Comparison of ENCODE assay signal across 8 cellular contexts in genomic region chr4:41933997-41934812, GRCh38. TPM values are rescaled to one million over a fixed set of nuclear protein-coding genes. Genes with fewer than 3 reads are reported as not detected.
DNase-seq lines count a peak whose midpoint lies in the region; ATAC-seq, FAIRE-seq and TF ChIP-seq lines count a peak whose summit lies in the region.

No MANE protein-coding gene starts in this region.

- H3K27me3 Mint-ChIP-seq in activated T-cell treated with anti-CD3 and anti-CD28 coated beads, Interleukin-2, amount 50 U/mL, for 72 hours (ENCODE audit: low read depth), result no peaks in the 10 kb centered on the region
- H3K27me3 Mint-ChIP-seq in activated B cell treated with CpG ODN at 0.5 μM for 24 hours, result no peaks in the 10 kb centered on the region

- no peak for ATAC-seq in activated T-cell treated with anti-CD3 and anti-CD28 coated beads, Interleukin-2, amount 50 U/mL, for 72 hours (replicated peaks in 1 of 2)
- ATAC-seq in activated B cell treated with CpG ODN at 0.5 μM for 24 hours (ENCODE audit: low read depth), result no peak

- no peak for FAIRE-seq in D721Med (lab: Jason Lieb, UNC)

- peak overlapping the region; percentile 98 to 99 for H3K4me3 Mint-ChIP-seq in activated T-cell treated with anti-CD3 and anti-CD28 coated beads, Interleukin-2, amount 50 U/mL, for 72 hours
- peak overlapping the region; percentile 93 for H3K4me3 Mint-ChIP-seq in activated B cell treated with CpG ODN at 0.5 μM for 24 hours

- H3K27ac Mint-ChIP-seq in activated T-cell treated with anti-CD3 and anti-CD28 coated beads, Interleukin-2, amount 50 U/mL, for 72 hours, result peak overlapping the region; percentile 96
- peak overlapping the region; percentile 50 for H3K27ac Mint-ChIP-seq in activated B cell treated with CpG ODN at 0.5 μM for 24 hours

- peaks cover 20% of the 10 kb centered on the region; the same call in 1 of the 2 replicates for H3K4me1 ChIP-seq in iPS-20b (ENCODE audit: insufficient read depth, low read length)
- H3K4me1 ChIP-seq in tibial nerve, result peaks cover 0 to 47% (median 12%) of the 10 kb centered on the region in 4 donors

- no peak overlapping the region for H3K27ac ChIP-seq in iPS-20b (ENCODE audit: low read length)
- peak overlapping the region in 2 of 4 donors; percentile 83 to 84 for H3K27ac ChIP-seq in tibial nerve

- H3K27me3 ChIP-seq in iPS-20b (ENCODE audit: insufficient read depth, low read length), result 0 out of 2 replicates have a peak, but pooled peaks cover 7% of the 10 kb centered on the region
- H3K27me3 ChIP-seq in tibial nerve, result no peaks in the 10 kb centered on the region

- intact Hi-C loops in activated B cell treated with CpG ODN at 0.5 μM for 24 hours (cut with micrococcal nuclease), result loop anchor here (2.0 kb wide), 1 partner anchor 219 kb away; the partner anchor contains the start of gene BEND4

- TF ChIP-seq CTCF in activated B cell treated with CpG ODN at 0.5 μM for 24 hours (IDR thresholded peaks at IDR 0.05), result no peak
- no peak for TF ChIP-seq CTCF in tibial nerve (IDR thresholded peaks at IDR 0.05)
- TF ChIP-seq CTCF in D721Med (IDR thresholded peaks at IDR 0.05; ENCODE audit: insufficient read depth, missing control alignments), result no peak

- H3K9me3 ChIP-seq in iPS-20b (ENCODE audit: insufficient read depth, low read depth, low read length), result no peaks in the 10 kb centered on the region
- no peaks in the 10 kb centered on the region for H3K9me3 ChIP-seq in tibial nerve

- H3K36me3 ChIP-seq in iPS-20b (ENCODE audit: insufficient read depth, low read depth, low read length) (peaks cover 19% of the 10 kb centered on the region), tibial nerve (peaks cover 0 to 3% (median 0%) of the 10 kb centered on the region in 3 donors)

- H3K9ac ChIP-seq in iPS-20b (ENCODE audit: low read depth, low read length), result no peak overlapping the region

- no peak for TF ChIP-seq POLR2A in tibial nerve (IDR thresholded peaks at IDR 0.05)

- CTCF ChIA-PET in activated B cell treated with CpG ODN at 0.5 μM for 24 hours (lab: Charles Lee), result interaction anchor here (1.0 kb wide), 1 partner anchor 56 kb away, joined by 3 read pairs; the partner anchor contains the start of gene SLC30A9

- H3K4me3 ChIP-seq in iPS-20b (ENCODE audit: low read length), result peak overlapping the region; percentile 96; the same call in 1 of the 2 replicates
- H3K4me3 ChIP-seq in tibial nerve, result peak overlapping the region in 3 of 4 donors; percentile 69 to 95 (median 75)

- 85 to 90% methylated on average over 17 of the region's 17 CpGs for WGBS in tibial nerve, 2 donors

- POLR2A ChIA-PET in activated B cell treated with CpG ODN at 0.5 μM for 24 hours (lab: Charles Lee), result interaction anchor here (1.7 kb wide), 2 partner anchors 56 to 218 kb away, joined by 6 to 12 read pairs; partner anchors contain the start of genes BEND4 and SLC30A9

- H3K36me3 Mint-ChIP-seq in activated T-cell treated with anti-CD3 and anti-CD28 coated beads, Interleukin-2, amount 50 U/mL, for 72 hours (ENCODE audit: insufficient read depth in 2 of 2), result peaks cover 8 to 9% of the 10 kb centered on the region in 2 donors
- H3K36me3 Mint-ChIP-seq in activated B cell treated with CpG ODN at 0.5 μM for 24 hours (ENCODE audit: low read depth), result peaks cover 18% of the 10 kb centered on the region

- H3K4me1 Mint-ChIP-seq in activated T-cell treated with anti-CD3 and anti-CD28 coated beads, Interleukin-2, amount 50 U/mL, for 72 hours (ENCODE audit: low read depth), result peaks cover 40% of the 10 kb centered on the region
- peaks cover 28% of the 10 kb centered on the region for H3K4me1 Mint-ChIP-seq in activated B cell treated with CpG ODN at 0.5 μM for 24 hours

- H3K9me3 Mint-ChIP-seq in activated T-cell treated with anti-CD3 and anti-CD28 coated beads, Interleukin-2, amount 50 U/mL, for 72 hours, result peaks cover 0 to 3% of the 10 kb centered on the region in 2 donors
- H3K9me3 Mint-ChIP-seq in activated B cell treated with CpG ODN at 0.5 μM for 24 hours, result no peaks in the 10 kb centered on the region

- no peak for TF ChIP-seq EP300 in tibial nerve (IDR thresholded peaks at IDR 0.05)

- no peak for DNase-seq in activated T-cell treated with anti-CD3 and anti-CD28 coated beads, Interleukin-2, amount 50 U/mL, for 72 hours
- no peak for DNase-seq in activated T-cell treated with anti-CD3 and anti-CD28 coated beads for 4 hours
- DNase-seq in activated B cell treated with CpG ODN at 0.5 μM for 24 hours, result no peak
- peak in 1 of 2 donors; percentile 9 for DNase-seq in tibial nerve (ENCODE audit: low spot score in 2 of 2)
- DNase-seq in D721Med (ENCODE audit: insufficient read length, low spot score), result no peak
- no peak for DNase-seq in Kasumi-1 (lab: John Stamatoyannopoulos, UW)
- no peak for DNase-seq in KG1 (lab: John Stamatoyannopoulos, UW)

RNA-seq across cellular contexts. Expression of gene TMEM33, which starts 1.0 kb away (rescaled TPM):
- 10 to 100 TPM; 37.4 to 45.5 TPM for total RNA-seq in activated T-cell treated with anti-CD3 and anti-CD28 coated beads, Interleukin-2, amount 50 U/mL, for 72 hours
- total RNA-seq in activated B cell treated with CpG ODN at 0.5 μM for 24 hours (34.3 and 40.0 TPM in 2 replicates), tibial nerve (10 to 100 TPM; 40.2 to 76.4 (median 43.1) TPM)

RNA-seq across cellular contexts. Expression of gene DCAF4L1, which starts 47.4 kb away (rescaled TPM):
- under 1 TPM; 0.19 to 0.24 TPM for total RNA-seq in activated T-cell treated with anti-CD3 and anti-CD28 coated beads, Interleukin-2, amount 50 U/mL, for 72 hours
- total RNA-seq in activated B cell treated with CpG ODN at 0.5 μM for 24 hours (0.22 and 0.24 TPM in 2 replicates), tibial nerve (under 1 TPM in 3 of 4 donors, not detected in 1; under 0.01 to 0.30 (median 0.21) TPM)

RNA-seq across cellular contexts. Expression of gene SLC30A9, which starts 56.1 kb away (rescaled TPM):
- 10 to 100 TPM; 45.5 to 47.8 TPM for total RNA-seq in activated T-cell treated with anti-CD3 and anti-CD28 coated beads, Interleukin-2, amount 50 U/mL, for 72 hours
- 29.0 and 33.4 TPM in 2 replicates for total RNA-seq in activated B cell treated with CpG ODN at 0.5 μM for 24 hours
- total RNA-seq in tibial nerve, result 10 to 100 TPM; 48.5 to 65.3 (median 62.1) TPM
